In the genomic region with DNA sequence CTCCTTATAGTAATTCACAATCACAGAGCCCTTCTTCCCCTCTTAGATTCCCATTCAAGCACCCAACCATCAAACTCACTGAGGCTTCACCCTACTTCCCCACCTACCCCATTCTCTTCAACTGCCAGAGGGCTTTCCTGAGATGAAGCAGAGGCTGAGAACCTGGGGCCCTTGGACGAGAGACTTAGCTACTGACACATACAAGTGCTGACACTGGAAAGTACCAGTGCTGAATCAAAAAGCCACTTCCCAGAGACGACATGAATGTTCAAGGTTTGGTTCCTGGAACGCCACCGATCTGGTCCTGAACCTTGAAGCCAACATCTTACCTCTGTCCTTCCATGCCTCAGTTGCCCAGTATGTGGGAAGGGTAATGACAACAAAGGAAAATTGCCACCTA, we compare ENCODE assay signal across 10 cellular contexts. TPM values are rescaled to one million over a fixed set of nuclear protein-coding genes. Genes with fewer than 3 reads are reported as not detected.
DNase-seq lines count a peak whose midpoint lies in the region; ATAC-seq and TF ChIP-seq lines count a peak whose summit lies in the region.
"Had no signal": no experiment of that assay in that cellular context is flagged by ENCODE, and none has a peak within 500 bp of the region (broad histone marks: within the 10 kb centered on the region; RNA-seq: fewer than 3 reads in every experiment).

No MANE protein-coding gene starts in this region.

- no peaks in the 10 kb centered on the region for H3K27me3 Mint-ChIP-seq in CD8-positive, alpha-beta memory T cell
- no peaks in the 10 kb centered on the region for H3K27me3 Mint-ChIP-seq in IgD-negative memory B cell
- H3K27me3 Mint-ChIP-seq in activated T-helper 2 cell treated with anti-CD3 and anti-CD28 coated beads, Interferon-gamma antibody, Interleukin-2, Interleukin-4, amounts not matched to agents 10 μg/mL and 5 μg/mL and 100 μg/mL, durations not matched to agents 14 hours and 24 hours and 36 hours (ENCODE audit: low read depth), result no peaks in the 10 kb centered on the region

- no peak for ATAC-seq in HG03342 (IDR thresholded peaks at IDR 0.05; ENCODE audit: unreplicated experiment)

- intact Hi-C loops in activated T-helper 2 cell treated with anti-CD3 and anti-CD28 coated beads, Interferon-gamma antibody, Interleukin-2, Interleukin-4, amounts not matched to agents 10 μg/mL and 5 μg/mL and 100 μg/mL, durations not matched to agents 14 hours and 24 hours and 36 hours (cut with micrococcal nuclease), result no loop called here
- intact Hi-C loops in spleen (cut with DNase I; ENCODE audit: low total_unique reads), result no loop called here

- 57 to 68% (median 64%) methylated on average over 4 of the region's 4 CpGs for WGBS in spleen, 5 donors

- no peak for TF ChIP-seq CTCF in spleen (IDR thresholded peaks at IDR 0.05 in 8 of 11, conservative IDR thresholded peaks at IDR 0.05 in 3 of 11)

- no peaks in the 10 kb centered on the region for H3K9me3 ChIP-seq in CD8-positive, alpha-beta memory T cell (ENCODE audit: low read length)
- no peaks in the 10 kb centered on the region for H3K9me3 ChIP-seq in spleen
- H3K9me3 ChIP-seq: suprapubic skin had no signal

- H3K27ac Mint-ChIP-seq in CD8-positive, alpha-beta memory T cell, result peak overlapping the region; percentile 85 to 97 (median 92)
- peak overlapping the region; percentile 1 to 91 (median 65) for H3K27ac Mint-ChIP-seq in IgD-negative memory B cell
- peak overlapping the region; percentile 97 for H3K27ac Mint-ChIP-seq in activated T-helper 2 cell treated with anti-CD3 and anti-CD28 coated beads, Interferon-gamma antibody, Interleukin-2, Interleukin-4, amounts not matched to agents 10 μg/mL and 5 μg/mL and 100 μg/mL, durations not matched to agents 14 hours and 24 hours and 36 hours

- no peak overlapping the region for H3K27ac ChIP-seq in CD8-positive, alpha-beta memory T cell (ENCODE audit: low read depth, low read length)
- H3K27ac ChIP-seq in spleen, result peak overlapping the region; percentile 27 to 75 (median 57)
- H3K27ac ChIP-seq: suprapubic skin had no signal

- H3K4me3 Mint-ChIP-seq in CD8-positive, alpha-beta memory T cell, result peak overlapping the region in 5 of 7 donors; percentile 52 to 74 (median 69)
- H3K4me3 Mint-ChIP-seq in IgD-negative memory B cell, result peak overlapping the region in 3 of 4 donors; percentile 21 to 80 (median 78)
- H3K4me3 Mint-ChIP-seq in activated T-helper 2 cell treated with anti-CD3 and anti-CD28 coated beads, Interferon-gamma antibody, Interleukin-2, Interleukin-4, amounts not matched to agents 10 μg/mL and 5 μg/mL and 100 μg/mL, durations not matched to agents 14 hours and 24 hours and 36 hours (ENCODE audit: low read depth), result peak overlapping the region; percentile 65

- peak overlapping the region; percentile 4 for H3K4me3 ChIP-seq in CD8-positive, alpha-beta memory T cell (ENCODE audit: low read length)
- H3K4me3 ChIP-seq in spleen, result no peak overlapping the region
- H3K4me3 ChIP-seq: suprapubic skin had no signal

- no peaks in the 10 kb centered on the region for H3K27me3 ChIP-seq in CD8-positive, alpha-beta memory T cell (ENCODE audit: insufficient read depth, low read length, poor library complexity, severe bottlenecking)
- H3K27me3 ChIP-seq in spleen (replicated peaks in 1 of 7), result no peaks in the 10 kb centered on the region
- H3K27me3 ChIP-seq: suprapubic skin had no signal

- H3K4me1 Mint-ChIP-seq in CD8-positive, alpha-beta memory T cell, result peaks cover 82 to 89% (median 86%) of the 10 kb centered on the region in 3 donors
- peaks cover 68 to 72% (median 71%) of the 10 kb centered on the region in 3 donors for H3K4me1 Mint-ChIP-seq in IgD-negative memory B cell
- H3K4me1 Mint-ChIP-seq in activated T-helper 2 cell treated with anti-CD3 and anti-CD28 coated beads, Interferon-gamma antibody, Interleukin-2, Interleukin-4, amounts not matched to agents 10 μg/mL and 5 μg/mL and 100 μg/mL, durations not matched to agents 14 hours and 24 hours and 36 hours (ENCODE audit: low read depth), result peaks cover 80% of the 10 kb centered on the region

- H3K9me3 Mint-ChIP-seq in CD8-positive, alpha-beta memory T cell, result no peaks in the 10 kb centered on the region
- no peaks in the 10 kb centered on the region for H3K9me3 Mint-ChIP-seq in IgD-negative memory B cell
- no peaks in the 10 kb centered on the region for H3K9me3 Mint-ChIP-seq in activated T-helper 2 cell treated with anti-CD3 and anti-CD28 coated beads, Interferon-gamma antibody, Interleukin-2, Interleukin-4, amounts not matched to agents 10 μg/mL and 5 μg/mL and 100 μg/mL, durations not matched to agents 14 hours and 24 hours and 36 hours

- H3K36me3 Mint-ChIP-seq in CD8-positive, alpha-beta memory T cell, result peaks cover 0 to 2% (median 0%) of the 10 kb centered on the region in 3 donors
- peaks cover 1% of the 10 kb centered on the region for H3K36me3 Mint-ChIP-seq in IgD-negative memory B cell
- H3K36me3 Mint-ChIP-seq in activated T-helper 2 cell treated with anti-CD3 and anti-CD28 coated beads, Interferon-gamma antibody, Interleukin-2, Interleukin-4, amounts not matched to agents 10 μg/mL and 5 μg/mL and 100 μg/mL, durations not matched to agents 14 hours and 24 hours and 36 hours (ENCODE audit: low read depth), result peaks cover 21% of the 10 kb centered on the region

- no peaks in the 10 kb centered on the region for H3K36me3 ChIP-seq in CD8-positive, alpha-beta memory T cell (ENCODE audit: insufficient read depth, low read length)
- no peaks in the 10 kb centered on the region for H3K36me3 ChIP-seq in spleen
- H3K36me3 ChIP-seq: suprapubic skin had no signal

- CTCF ChIA-PET in CD8-positive, alpha-beta memory T cell (lab: Charles Lee), result interaction anchor here (1.0 to 3.3 kb wide), 9 partner anchors 9 to 95 kb away, joined by 3 to 18 read pairs (median 4); no protein-coding TSS in a partner anchor

- peaks cover 82% of the 10 kb centered on the region for H3K4me1 ChIP-seq in CD8-positive, alpha-beta memory T cell (ENCODE audit: insufficient read depth, low read length)
- peaks cover 35 to 87% (median 61%) of the 10 kb centered on the region in 6 donors for H3K4me1 ChIP-seq in spleen

- POLR2A ChIA-PET in CD8-positive, alpha-beta memory T cell (lab: Charles Lee), result interaction anchor here (1.0 to 3.2 kb wide), 4 partner anchors 9 to 17 kb away, joined by 7 to 42 read pairs (median 12); a partner anchor contains a TSS

- TF ChIP-seq POLR2A in spleen (IDR thresholded peaks at IDR 0.05), result no peak

- no peak for DNase-seq in CD8-positive, alpha-beta memory T cell
- no peak for DNase-seq in activated T-helper 2 cell treated with anti-CD3 and anti-CD28 coated beads, Interferon-gamma antibody, Interleukin-2, Interleukin-4, amounts not matched to agents 10 μg/mL and 5 μg/mL and 100 μg/mL, durations not matched to agents 14 hours and 24 hours and 36 hours (ENCODE audit: low spot score)
- no peak for DNase-seq in spleen
- DNase-seq in middle frontal gyrus (ENCODE audit: extremely low spot score, low spot score), result no peak
- no peak for DNase-seq in NCI-H2081 treated with DMSO at 0.1 percent for 48 hours (lab: John Stamatoyannopoulos, UW)
- DNase-seq: KBM-7, NCI-H2029 treated with DMSO at 0.1 percent for 48 hours had no signal

RNA-seq across cellular contexts. Expression of a gene that starts 16.6 kb away (rescaled TPM):
- 100 to 1,000 TPM; 252 to 256 TPM for total RNA-seq in CD8-positive, alpha-beta memory T cell
- 60.8 TPM for polyA plus RNA-seq in CD8-positive, alpha-beta memory T cell
- polyA plus RNA-seq in IgD-negative memory B cell (44.9 TPM), spleen (100 to 1,000 TPM in 1 of 3 donors, 10 to 100 TPM in 2; 93.6 to 106 (median 99.3) TPM)
- total RNA-seq in activated T-helper 2 cell treated with anti-CD3 and anti-CD28 coated beads, Interferon-gamma antibody, Interleukin-2, Interleukin-4, amounts not matched to agents 10 μg/mL and 5 μg/mL and 100 μg/mL, durations not matched to agents 14 hours and 24 hours and 36 hours, result 219 TPM in 2 replicates
- total RNA-seq in spleen, result 100 to 1,000 TPM in 5 of 7 donors, 10 to 100 TPM in 2; 83.3 to 125 (median 113) TPM
